Comparison of ENCODE assay signal across 22 cellular contexts in the genomic region with DNA sequence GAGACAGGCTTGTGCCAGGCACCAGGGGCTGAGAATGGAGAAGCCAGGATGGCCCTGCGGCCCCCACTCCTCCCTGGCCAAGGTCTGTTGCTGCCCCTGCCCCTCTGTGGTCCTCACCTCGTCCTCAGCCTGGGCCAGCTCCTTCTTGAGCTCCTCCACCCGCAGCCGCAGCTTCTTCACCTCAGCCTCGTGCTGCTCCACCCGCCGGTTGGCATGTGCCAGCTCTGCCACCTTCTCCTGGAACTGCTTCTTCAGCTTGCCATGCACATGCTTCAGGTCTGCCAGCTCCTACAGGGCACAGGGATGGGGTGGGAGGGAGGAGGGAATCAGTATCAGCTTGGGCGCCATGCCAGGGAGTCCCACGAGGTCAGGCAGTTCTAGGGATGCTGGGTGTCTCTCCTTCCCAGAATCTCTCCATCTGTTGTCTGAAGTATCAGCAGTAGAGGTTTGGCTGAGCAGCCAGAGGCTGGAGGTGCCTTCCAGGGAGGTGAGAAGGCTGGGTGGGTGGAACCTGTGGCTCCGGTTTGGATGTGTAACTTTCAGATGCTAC. TPM values are rescaled to one million over a fixed set of nuclear protein-coding genes. Genes with fewer than 3 reads are reported as not detected.
"Had no signal": no experiment of that assay in that cellular context is flagged by ENCODE, and none has a peak within 500 bp of the region (broad histone marks: within the 10 kb centered on the region; RNA-seq: fewer than 3 reads in every experiment).

No MANE protein-coding gene starts in this region.

- H3K4me1 ChIP-seq: breast epithelium, parathyroid adenoma had no signal

- H3K4me3 Mint-ChIP-seq: activated B cell treated with CpG ODN at 0.5 μM for 24 hours; activated CD4-positive, alpha-beta memory T cell treated with anti-CD3 and anti-CD28 coated beads for 36 hours; activated T-helper 1 cell treated with anti-CD3 and anti-CD28 coated beads, Interleukin-12 subunit alpha, Interleukin-12 subunit beta, Interleukin-2, Interleukin-4 antibody, amounts not matched to agents 30 ng/mL and 10 ng/mL and 1 ng/mL, durations not matched to agents 14 hours and 24 hours and 36 hours; dendritic cell treated with granulocyte-macrophage colony-stimulating factor and Interleukin-4, amounts not matched to agents 40 ng/mL and 50 ng/mL, for 4 days; memory B cell; T-cell had no signal

- H3K27me3 Mint-ChIP-seq: activated B cell treated with CpG ODN at 0.5 μM for 24 hours; activated CD4-positive, alpha-beta memory T cell treated with anti-CD3 and anti-CD28 coated beads for 36 hours; memory B cell; T-cell had no signal

- H3K9me3 ChIP-seq: breast epithelium, esophagus muscularis mucosa, gastroesophageal sphincter, neutrophil, thyroid gland had no signal

- H3K27me3 ChIP-seq: breast epithelium, esophagus muscularis mucosa, gastroesophageal sphincter, neutrophil, thyroid gland had no signal

- H3K36me3 Mint-ChIP-seq: activated CD4-positive, alpha-beta memory T cell treated with anti-CD3 and anti-CD28 coated beads for 36 hours had no signal

- DNase-seq: activated B cell treated with CpG ODN at 0.5 μM for 24 hours; activated CD4-positive, alpha-beta memory T cell treated with anti-CD3 and anti-CD28 coated beads for 36 hours; activated CD4-positive, alpha-beta T cell treated with anti-CD3 and anti-CD28 coated beads for 4 hours; activated T-cell treated with anti-CD3 and anti-CD28 coated beads for 4 hours; effector CD8-positive, alpha-beta T cell; stimulated activated CD4-positive, alpha-beta T cell treated with anti-CD3 and anti-CD28 coated beads, Interleukin-1b, Interleukin-23, amount 100 ng/mL, for 48 hours; stimulated activated CD8-positive, alpha-beta memory T cell treated with anti-CD3 and anti-CD28 coated beads, Interleukin-4, amount 100 ng/mL, for 48 hours; stimulated activated naive CD4-positive, alpha-beta T cell treated with Interleukin-2 at 50 U/mL for 16 hours; T-cell; T-helper 9 cell; thyroid gland had no signal

- H3K36me3 ChIP-seq: breast epithelium, neutrophil had no signal

- H3K4me3 ChIP-seq: breast epithelium, esophagus muscularis mucosa, gastroesophageal sphincter, thyroid gland had no signal

- ATAC-seq: gastroesophageal sphincter, T-cell had no signal

- H3K79me2 ChIP-seq: parathyroid adenoma had no signal

- H2AFZ ChIP-seq: parathyroid adenoma had no signal

- FAIRE-seq: astrocyte, urothelium cell line had no signal

- H3K9ac ChIP-seq: parathyroid adenoma had no signal

- H3K27ac ChIP-seq: breast epithelium, esophagus muscularis mucosa, gastroesophageal sphincter, neutrophil, parathyroid adenoma, thyroid gland had no signal

- H3K27ac Mint-ChIP-seq: activated B cell treated with CpG ODN at 0.5 μM for 24 hours; activated CD4-positive, alpha-beta memory T cell treated with anti-CD3 and anti-CD28 coated beads for 36 hours; activated T-helper 1 cell treated with anti-CD3 and anti-CD28 coated beads, Interleukin-12 subunit alpha, Interleukin-12 subunit beta, Interleukin-2, Interleukin-4 antibody, amounts not matched to agents 30 ng/mL and 10 ng/mL and 1 ng/mL, durations not matched to agents 14 hours and 24 hours and 36 hours; dendritic cell treated with granulocyte-macrophage colony-stimulating factor and Interleukin-4, amounts not matched to agents 40 ng/mL and 50 ng/mL, for 4 days; memory B cell; T-cell had no signal

- H3K9me3 Mint-ChIP-seq: activated B cell treated with CpG ODN at 0.5 μM for 24 hours; activated CD4-positive, alpha-beta memory T cell treated with anti-CD3 and anti-CD28 coated beads for 36 hours; activated T-helper 1 cell treated with anti-CD3 and anti-CD28 coated beads, Interleukin-12 subunit alpha, Interleukin-12 subunit beta, Interleukin-2, Interleukin-4 antibody, amounts not matched to agents 30 ng/mL and 10 ng/mL and 1 ng/mL, durations not matched to agents 14 hours and 24 hours and 36 hours; dendritic cell treated with granulocyte-macrophage colony-stimulating factor and Interleukin-4, amounts not matched to agents 40 ng/mL and 50 ng/mL, for 4 days; memory B cell; T-cell had no signal

RNA-seq across cellular contexts. Expression of a gene that starts 26.2 kb away (rescaled TPM):
- total RNA-seq: chondrocyte had no signal
